In the genomic region with DNA sequence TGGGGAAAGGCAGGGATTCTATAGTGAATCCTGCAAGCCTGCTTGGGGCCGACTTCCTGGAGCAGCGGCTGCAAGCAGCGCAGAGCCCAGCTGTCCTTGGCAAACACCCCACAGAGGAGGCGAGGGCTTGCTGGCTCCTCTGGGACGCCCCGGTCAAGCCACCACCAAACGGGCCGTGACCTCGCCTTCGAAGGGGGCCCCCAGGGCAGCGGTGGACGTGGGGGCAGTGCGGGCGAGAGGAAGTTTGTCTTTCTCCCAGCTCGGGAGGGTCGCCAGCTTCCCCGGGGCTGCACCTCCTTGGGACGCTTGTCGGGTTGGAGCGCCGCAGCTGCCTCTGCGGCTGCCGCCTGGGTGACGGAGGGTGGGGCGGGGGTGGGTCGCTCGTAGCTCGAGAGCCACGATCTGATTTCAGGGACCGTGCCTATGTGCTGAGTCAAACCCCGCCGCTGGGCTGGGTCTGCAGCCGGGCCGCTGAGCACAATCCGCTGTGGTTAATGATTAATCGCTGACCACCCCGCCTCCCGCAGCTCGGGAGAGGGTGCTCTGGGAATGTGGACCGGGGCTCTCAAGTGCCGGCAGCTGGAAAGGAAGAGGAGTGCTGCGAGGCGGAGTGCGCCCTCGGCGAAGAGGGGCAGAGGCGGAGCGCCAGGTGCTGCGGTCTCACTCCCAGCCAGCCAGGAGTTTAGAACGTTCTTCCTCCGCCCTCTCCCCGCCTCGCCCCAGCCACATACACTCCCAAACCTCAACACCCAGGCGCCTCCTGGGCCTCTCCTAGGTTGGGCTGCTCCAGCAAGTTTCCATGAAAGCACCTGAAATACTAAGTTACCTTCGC, we compare ENCODE assay signal across 1 cellular context.
TF ChIP-seq lines count a peak whose summit lies in the region.

A gene (plus strand): TSS at position 726 of the 832 bp plus-strand sequence.

TF ChIP-seq in HepG2, 621 proteins besides CTCF, POLR2A, EP300 and RAD21 (continued from another document and continues in another):
- TF ChIP-seq, protein P1, sequence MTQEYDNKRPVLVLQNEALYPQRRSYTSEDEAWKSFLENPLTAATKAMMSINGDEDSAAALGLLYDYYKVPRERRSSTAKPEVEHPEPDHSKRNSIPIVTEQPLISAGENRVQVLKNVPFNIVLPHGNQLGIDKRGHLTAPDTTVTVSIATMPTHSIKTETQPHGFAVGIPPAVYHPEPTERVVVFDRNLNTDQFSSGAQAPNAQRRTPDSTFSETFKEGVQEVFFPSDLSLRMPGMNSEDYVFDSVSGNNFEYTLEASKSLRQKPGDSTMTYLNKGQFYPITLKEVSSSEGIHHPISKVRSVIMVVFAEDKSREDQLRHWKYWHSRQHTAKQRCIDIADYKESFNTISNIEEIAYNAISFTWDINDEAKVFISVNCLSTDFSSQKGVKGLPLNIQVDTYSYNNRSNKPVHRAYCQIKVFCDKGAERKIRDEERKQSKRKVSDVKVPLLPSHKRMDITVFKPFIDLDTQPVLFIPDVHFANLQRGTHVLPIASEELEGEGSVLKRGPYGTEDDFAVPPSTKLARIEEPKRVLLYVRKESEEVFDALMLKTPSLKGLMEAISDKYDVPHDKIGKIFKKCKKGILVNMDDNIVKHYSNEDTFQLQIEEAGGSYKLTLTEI (CRISPR knock-in tag; conservative IDR thresholded peaks at IDR 0.05), result no peak
- TF ChIP-seq, protein P2, sequence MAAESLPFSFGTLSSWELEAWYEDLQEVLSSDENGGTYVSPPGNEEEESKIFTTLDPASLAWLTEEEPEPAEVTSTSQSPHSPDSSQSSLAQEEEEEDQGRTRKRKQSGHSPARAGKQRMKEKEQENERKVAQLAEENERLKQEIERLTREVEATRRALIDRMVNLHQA (CRISPR knock-in tag; IDR thresholded peaks at IDR 0.05), result no peak
- TF ChIP-seq PHF5A (CRISPR knock-in tag; IDR thresholded peaks at IDR 0.05; ENCODE audit: low read depth, unreplicated experiment) (peak; percentile 44), SP4 (CRISPR knock-in tag; IDR thresholded peaks at IDR 0.05) (no peak), IKZF4 (CRISPR knock-in tag; IDR thresholded peaks at IDR 0.05; ENCODE audit: borderline replicate concordance, low read depth, not compliant biosample characterization) (no peak), PHF20 (CRISPR knock-in tag; IDR thresholded peaks at IDR 0.05) (no peak), PAWR (CRISPR knock-in tag; IDR thresholded peaks at IDR 0.05; ENCODE audit: borderline replicate concordance) (peak; percentile 85; the same call in 1 of the 2 replicates), KLF9 (CRISPR knock-in tag; IDR thresholded peaks at IDR 0.05; ENCODE audit: low read depth) (no peak), GATA4 (IDR thresholded peaks at IDR 0.05; ENCODE audit: borderline replicate concordance, low read depth) (no peak; the same call in 1 of the 2 replicates), ATF1 (CRISPR knock-in tag; IDR thresholded peaks at IDR 0.05) (no peak), KDM6A (CRISPR knock-in tag; IDR thresholded peaks at IDR 0.05; ENCODE audit: low read depth) (0 out of 2 replicates have a peak, but pooled peaks have one; percentile 2), NKX3-1 (CRISPR knock-in tag; IDR thresholded peaks at IDR 0.05) (no peak), ZNF674 (CRISPR knock-in tag; IDR thresholded peaks at IDR 0.05; ENCODE audit: low read depth) (no peak), ZBTB3 (CRISPR knock-in tag; IDR thresholded peaks at IDR 0.05; ENCODE audit: borderline replicate concordance, low read depth) (peak; percentile 63; the same call in 1 of the 2 replicates), ZBTB8A (CRISPR knock-in tag; IDR thresholded peaks at IDR 0.05; ENCODE audit: borderline replicate concordance, low read depth) (no peak), ZNF292 (CRISPR knock-in tag; IDR thresholded peaks at IDR 0.05; ENCODE audit: borderline replicate concordance, low read depth) (peak; percentile 77), ZBTB21 (CRISPR knock-in tag; IDR thresholded peaks at IDR 0.05) (no peak), ZSCAN31 (CRISPR knock-in tag; IDR thresholded peaks at IDR 0.05; ENCODE audit: low read depth) (peak; percentile 84), ARNTL (CRISPR knock-in tag; IDR thresholded peaks at IDR 0.05) (no peak), NFIC (IDR thresholded peaks at IDR 0.05; ENCODE audit: low read length) (no peak), MTF2 (CRISPR knock-in tag; IDR thresholded peaks at IDR 0.05; ENCODE audit: borderline replicate concordance) (0 out of 2 replicates have a peak, but pooled peaks have one; percentile 10), CHCHD3 (CRISPR knock-in tag; IDR thresholded peaks at IDR 0.05) (no peak), ZNF432 (CRISPR knock-in tag; IDR thresholded peaks at IDR 0.05; ENCODE audit: borderline replicate concordance) (no peak), ZNF3 (CRISPR knock-in tag; IDR thresholded peaks at IDR 0.05) (no peak), HNRNPL (IDR thresholded peaks at IDR 0.05; ENCODE audit: low read depth, low read length) (no peak), ZNF460 (CRISPR knock-in tag; IDR thresholded peaks at IDR 0.05; ENCODE audit: borderline replicate concordance) (peak; percentile 51; the same call in 1 of the 2 replicates), ZNF160 (CRISPR knock-in tag; IDR thresholded peaks at IDR 0.05) (no peak), ZNF703 (CRISPR knock-in tag; IDR thresholded peaks at IDR 0.05; ENCODE audit: borderline replicate concordance) (peak; percentile 27; the same call in 1 of the 2 replicates), MIER2 (CRISPR knock-in tag; IDR thresholded peaks at IDR 0.05) (peak; percentile 65; the same call in 1 of the 2 replicates), ONECUT2 (CRISPR knock-in tag; IDR thresholded peaks at IDR 0.05) (no peak), TCF7 (IDR thresholded peaks at IDR 0.05; ENCODE audit: low read depth) (no peak), ATAD3A (CRISPR knock-in tag; IDR thresholded peaks at IDR 0.05) (no peak), SMARCE1 (IDR thresholded peaks at IDR 0.05; ENCODE audit: borderline replicate concordance) (no peak)
- TF ChIP-seq, protein P3, sequence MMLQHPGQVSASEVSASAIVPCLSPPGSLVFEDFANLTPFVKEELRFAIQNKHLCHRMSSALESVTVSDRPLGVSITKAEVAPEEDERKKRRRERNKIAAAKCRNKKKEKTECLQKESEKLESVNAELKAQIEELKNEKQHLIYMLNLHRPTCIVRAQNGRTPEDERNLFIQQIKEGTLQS (CRISPR knock-in tag; IDR thresholded peaks at IDR 0.05), result peak; percentile 68; the same call in 1 of the 2 replicates
- TF ChIP-seq, protein P4, sequence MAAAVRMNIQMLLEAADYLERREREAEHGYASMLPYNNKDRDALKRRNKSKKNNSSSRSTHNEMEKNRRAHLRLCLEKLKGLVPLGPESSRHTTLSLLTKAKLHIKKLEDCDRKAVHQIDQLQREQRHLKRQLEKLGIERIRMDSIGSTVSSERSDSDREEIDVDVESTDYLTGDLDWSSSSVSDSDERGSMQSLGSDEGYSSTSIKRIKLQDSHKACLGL (CRISPR knock-in tag; IDR thresholded peaks at IDR 0.05), result no peak; the same call in none of the 2 replicates
- TF ChIP-seq, protein P5, sequence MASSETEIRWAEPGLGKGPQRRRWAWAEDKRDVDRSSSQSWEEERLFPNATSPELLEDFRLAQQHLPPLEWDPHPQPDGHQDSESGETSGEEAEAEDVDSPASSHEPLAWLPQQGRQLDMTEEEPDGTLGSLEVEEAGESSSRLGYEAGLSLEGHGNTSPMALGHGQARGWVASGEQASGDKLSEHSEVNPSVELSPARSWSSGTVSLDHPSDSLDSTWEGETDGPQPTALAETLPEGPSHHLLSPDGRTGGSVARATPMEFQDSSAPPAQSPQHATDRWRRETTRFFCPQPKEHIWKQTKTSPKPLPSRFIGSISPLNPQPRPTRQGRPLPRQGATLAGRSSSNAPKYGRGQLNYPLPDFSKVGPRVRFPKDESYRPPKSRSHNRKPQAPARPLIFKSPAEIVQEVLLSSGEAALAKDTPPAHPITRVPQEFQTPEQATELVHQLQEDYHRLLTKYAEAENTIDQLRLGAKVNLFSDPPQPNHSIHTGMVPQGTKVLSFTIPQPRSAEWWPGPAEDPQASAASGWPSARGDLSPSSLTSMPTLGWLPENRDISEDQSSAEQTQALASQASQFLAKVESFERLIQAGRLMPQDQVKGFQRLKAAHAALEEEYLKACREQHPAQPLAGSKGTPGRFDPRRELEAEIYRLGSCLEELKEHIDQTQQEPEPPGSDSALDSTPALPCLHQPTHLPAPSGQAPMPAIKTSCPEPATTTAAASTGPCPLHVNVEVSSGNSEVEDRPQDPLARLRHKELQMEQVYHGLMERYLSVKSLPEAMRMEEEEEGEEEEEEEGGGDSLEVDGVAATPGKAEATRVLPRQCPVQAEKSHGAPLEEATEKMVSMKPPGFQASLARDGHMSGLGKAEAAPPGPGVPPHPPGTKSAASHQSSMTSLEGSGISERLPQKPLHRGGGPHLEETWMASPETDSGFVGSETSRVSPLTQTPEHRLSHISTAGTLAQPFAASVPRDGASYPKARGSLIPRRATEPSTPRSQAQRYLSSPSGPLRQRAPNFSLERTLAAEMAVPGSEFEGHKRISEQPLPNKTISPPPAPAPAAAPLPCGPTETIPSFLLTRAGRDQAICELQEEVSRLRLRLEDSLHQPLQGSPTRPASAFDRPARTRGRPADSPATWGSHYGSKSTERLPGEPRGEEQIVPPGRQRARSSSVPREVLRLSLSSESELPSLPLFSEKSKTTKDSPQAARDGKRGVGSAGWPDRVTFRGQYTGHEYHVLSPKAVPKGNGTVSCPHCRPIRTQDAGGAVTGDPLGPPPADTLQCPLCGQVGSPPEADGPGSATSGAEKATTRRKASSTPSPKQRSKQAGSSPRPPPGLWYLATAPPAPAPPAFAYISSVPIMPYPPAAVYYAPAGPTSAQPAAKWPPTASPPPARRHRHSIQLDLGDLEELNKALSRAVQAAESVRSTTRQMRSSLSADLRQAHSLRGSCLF (CRISPR knock-in tag; IDR thresholded peaks at IDR 0.05; ENCODE audit: borderline replicate concordance), result no peak
- TF ChIP-seq, protein P6, sequence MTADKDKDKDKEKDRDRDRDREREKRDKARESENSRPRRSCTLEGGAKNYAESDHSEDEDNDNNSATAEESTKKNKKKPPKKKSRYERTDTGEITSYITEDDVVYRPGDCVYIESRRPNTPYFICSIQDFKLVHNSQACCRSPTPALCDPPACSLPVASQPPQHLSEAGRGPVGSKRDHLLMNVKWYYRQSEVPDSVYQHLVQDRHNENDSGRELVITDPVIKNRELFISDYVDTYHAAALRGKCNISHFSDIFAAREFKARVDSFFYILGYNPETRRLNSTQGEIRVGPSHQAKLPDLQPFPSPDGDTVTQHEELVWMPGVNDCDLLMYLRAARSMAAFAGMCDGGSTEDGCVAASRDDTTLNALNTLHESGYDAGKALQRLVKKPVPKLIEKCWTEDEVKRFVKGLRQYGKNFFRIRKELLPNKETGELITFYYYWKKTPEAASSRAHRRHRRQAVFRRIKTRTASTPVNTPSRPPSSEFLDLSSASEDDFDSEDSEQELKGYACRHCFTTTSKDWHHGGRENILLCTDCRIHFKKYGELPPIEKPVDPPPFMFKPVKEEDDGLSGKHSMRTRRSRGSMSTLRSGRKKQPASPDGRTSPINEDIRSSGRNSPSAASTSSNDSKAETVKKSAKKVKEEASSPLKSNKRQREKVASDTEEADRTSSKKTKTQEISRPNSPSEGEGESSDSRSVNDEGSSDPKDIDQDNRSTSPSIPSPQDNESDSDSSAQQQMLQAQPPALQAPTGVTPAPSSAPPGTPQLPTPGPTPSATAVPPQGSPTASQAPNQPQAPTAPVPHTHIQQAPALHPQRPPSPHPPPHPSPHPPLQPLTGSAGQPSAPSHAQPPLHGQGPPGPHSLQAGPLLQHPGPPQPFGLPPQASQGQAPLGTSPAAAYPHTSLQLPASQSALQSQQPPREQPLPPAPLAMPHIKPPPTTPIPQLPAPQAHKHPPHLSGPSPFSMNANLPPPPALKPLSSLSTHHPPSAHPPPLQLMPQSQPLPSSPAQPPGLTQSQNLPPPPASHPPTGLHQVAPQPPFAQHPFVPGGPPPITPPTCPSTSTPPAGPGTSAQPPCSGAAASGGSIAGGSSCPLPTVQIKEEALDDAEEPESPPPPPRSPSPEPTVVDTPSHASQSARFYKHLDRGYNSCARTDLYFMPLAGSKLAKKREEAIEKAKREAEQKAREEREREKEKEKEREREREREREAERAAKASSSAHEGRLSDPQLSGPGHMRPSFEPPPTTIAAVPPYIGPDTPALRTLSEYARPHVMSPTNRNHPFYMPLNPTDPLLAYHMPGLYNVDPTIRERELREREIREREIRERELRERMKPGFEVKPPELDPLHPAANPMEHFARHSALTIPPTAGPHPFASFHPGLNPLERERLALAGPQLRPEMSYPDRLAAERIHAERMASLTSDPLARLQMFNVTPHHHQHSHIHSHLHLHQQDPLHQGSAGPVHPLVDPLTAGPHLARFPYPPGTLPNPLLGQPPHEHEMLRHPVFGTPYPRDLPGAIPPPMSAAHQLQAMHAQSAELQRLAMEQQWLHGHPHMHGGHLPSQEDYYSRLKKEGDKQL (CRISPR knock-in tag; IDR thresholded peaks at IDR 0.05; ENCODE audit: low read depth), result no peak
- TF ChIP-seq, protein P7, sequence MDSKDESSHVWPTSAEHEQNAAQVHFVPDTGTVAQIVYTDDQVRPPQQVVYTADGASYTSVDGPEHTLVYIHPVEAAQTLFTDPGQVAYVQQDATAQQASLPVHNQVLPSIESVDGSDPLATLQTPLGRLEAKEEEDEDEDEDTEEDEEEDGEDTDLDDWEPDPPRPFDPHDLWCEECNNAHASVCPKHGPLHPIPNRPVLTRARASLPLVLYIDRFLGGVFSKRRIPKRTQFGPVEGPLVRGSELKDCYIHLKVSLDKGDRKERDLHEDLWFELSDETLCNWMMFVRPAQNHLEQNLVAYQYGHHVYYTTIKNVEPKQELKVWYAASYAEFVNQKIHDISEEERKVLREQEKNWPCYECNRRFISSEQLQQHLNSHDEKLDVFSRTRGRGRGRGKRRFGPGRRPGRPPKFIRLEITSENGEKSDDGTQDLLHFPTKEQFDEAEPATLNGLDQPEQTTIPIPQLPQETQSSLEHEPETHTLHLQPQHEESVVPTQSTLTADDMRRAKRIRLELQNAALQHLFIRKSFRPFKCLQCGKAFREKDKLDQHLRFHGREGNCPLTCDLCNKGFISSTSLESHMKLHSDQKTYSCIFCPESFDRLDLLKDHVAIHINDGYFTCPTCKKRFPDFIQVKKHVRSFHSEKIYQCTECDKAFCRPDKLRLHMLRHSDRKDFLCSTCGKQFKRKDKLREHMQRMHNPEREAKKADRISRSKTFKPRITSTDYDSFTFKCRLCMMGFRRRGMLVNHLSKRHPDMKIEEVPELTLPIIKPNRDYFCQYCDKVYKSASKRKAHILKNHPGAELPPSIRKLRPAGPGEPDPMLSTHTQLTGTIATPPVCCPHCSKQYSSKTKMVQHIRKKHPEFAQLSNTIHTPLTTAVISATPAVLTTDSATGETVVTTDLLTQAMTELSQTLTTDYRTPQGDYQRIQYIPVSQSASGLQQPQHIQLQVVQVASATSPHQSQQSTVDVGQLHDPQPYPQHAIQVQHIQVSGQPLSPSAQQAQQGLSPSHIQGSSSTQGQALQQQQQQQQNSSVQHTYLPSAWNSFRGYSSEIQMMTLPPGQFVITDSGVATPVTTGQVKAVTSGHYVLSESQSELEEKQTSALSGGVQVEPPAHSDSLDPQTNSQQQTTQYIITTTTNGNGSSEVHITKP (CRISPR knock-in tag; IDR thresholded peaks at IDR 0.05; ENCODE audit: low read depth), result no peak; the same call in 1 of the 2 replicates
- TF ChIP-seq, protein P8, sequence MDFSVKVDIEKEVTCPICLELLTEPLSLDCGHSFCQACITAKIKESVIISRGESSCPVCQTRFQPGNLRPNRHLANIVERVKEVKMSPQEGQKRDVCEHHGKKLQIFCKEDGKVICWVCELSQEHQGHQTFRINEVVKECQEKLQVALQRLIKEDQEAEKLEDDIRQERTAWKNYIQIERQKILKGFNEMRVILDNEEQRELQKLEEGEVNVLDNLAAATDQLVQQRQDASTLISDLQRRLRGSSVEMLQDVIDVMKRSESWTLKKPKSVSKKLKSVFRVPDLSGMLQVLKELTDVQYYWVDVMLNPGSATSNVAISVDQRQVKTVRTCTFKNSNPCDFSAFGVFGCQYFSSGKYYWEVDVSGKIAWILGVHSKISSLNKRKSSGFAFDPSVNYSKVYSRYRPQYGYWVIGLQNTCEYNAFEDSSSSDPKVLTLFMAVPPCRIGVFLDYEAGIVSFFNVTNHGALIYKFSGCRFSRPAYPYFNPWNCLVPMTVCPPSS (IDR thresholded peaks at IDR 0.05), result no peak
